In genomic region chr11:11659567-11660341, GRCh38 we compare ENCODE assay signal across 15 cellular contexts. TPM values are rescaled to one million over a fixed set of nuclear protein-coding genes. Genes with fewer than 3 reads are reported as not detected.
DNase-seq lines count a peak whose midpoint lies in the region; ATAC-seq and TF ChIP-seq lines count a peak whose summit lies in the region.
"Had no signal": no experiment of that assay in that cellular context is flagged by ENCODE, and none has a peak within 500 bp of the region (broad histone marks: within the 10 kb centered on the region; RNA-seq: fewer than 3 reads in every experiment).

No MANE protein-coding gene starts in this region.

- TF ChIP-seq POLR2A in vagina (IDR thresholded peaks at IDR 0.05), result no peak

- H3K27ac Mint-ChIP-seq in chondrocyte (ENCODE audit: unreplicated experiment), result no peak overlapping the region
- H3K27ac Mint-ChIP-seq in type B pancreatic cell, result no peak overlapping the region
- H3K27ac Mint-ChIP-seq: activated CD4-positive, alpha-beta T cell treated with anti-CD3 and anti-CD28 coated beads, Interleukin-2, amount 10 ng/mL, durations not matched to agents 7 days and 5 days; natural killer cell treated with Interleukin-12 subunit alpha and Interleukin-12 subunit beta and Interleukin-15 and Interleukin-18, amount 100 ng/mL, for 72 hours had no signal

- TF ChIP-seq CTCF in heart right ventricle (IDR thresholded peaks at IDR 0.05) (peak in 5 of 9 donors; percentile 9 to 30 (median 20)), chondrocyte (IDR thresholded peaks at IDR 0.05) (peak; percentile 46), type B pancreatic cell (conservative IDR thresholded peaks at IDR 0.05) (peak; percentile 47), vagina (IDR thresholded peaks at IDR 0.05) (no peak)

- H3K18ac ChIP-seq in neuronal stem cell (ENCODE audit: low read length), result no peak overlapping the region

- intact Hi-C loops in heart right ventricle (cut with DNase I) (loop anchor here in 1 of 10 donors (10.0 kb wide), 1 partner anchor 125 kb away; no protein-coding TSS in a partner anchor), left ventricle myocardium superior (cut with micrococcal nuclease) (no loop called here), vagina (cut with DNase I) (no loop called here)

- no peak overlapping the region for H3K4me3 ChIP-seq in heart right ventricle
- H3K4me3 ChIP-seq in neuronal stem cell (ENCODE audit: low read length in 2 of 2), result no peak overlapping the region
- no peak overlapping the region for H3K4me3 ChIP-seq in vagina
- H3K4me3 ChIP-seq: transverse colon had no signal

- H3K4ac ChIP-seq in neuronal stem cell (ENCODE audit: low read length), result no peak overlapping the region

- H3K9me3 Mint-ChIP-seq in chondrocyte (ENCODE audit: low read depth), result no peaks in the 10 kb centered on the region
- no peaks in the 10 kb centered on the region for H3K9me3 Mint-ChIP-seq in type B pancreatic cell
- H3K9me3 Mint-ChIP-seq: activated CD4-positive, alpha-beta T cell treated with anti-CD3 and anti-CD28 coated beads, Interleukin-2, amount 10 ng/mL, durations not matched to agents 7 days and 5 days; central memory CD8-positive, alpha-beta T cell; natural killer cell treated with Interleukin-12 subunit alpha and Interleukin-12 subunit beta and Interleukin-15 and Interleukin-18, amount 100 ng/mL, for 72 hours had no signal

- H3K23ac ChIP-seq in neuronal stem cell (ENCODE audit: low read depth, low read length, poor library complexity), result no peak overlapping the region

- H3K4me1 Mint-ChIP-seq in chondrocyte (ENCODE audit: low read depth), result no peaks in the 10 kb centered on the region
- H3K4me1 Mint-ChIP-seq in type B pancreatic cell (ENCODE audit: unreplicated experiment), result no peaks in the 10 kb centered on the region
- H3K4me1 Mint-ChIP-seq: activated CD4-positive, alpha-beta T cell treated with anti-CD3 and anti-CD28 coated beads, Interleukin-2, amount 10 ng/mL, durations not matched to agents 7 days and 5 days; central memory CD8-positive, alpha-beta T cell had no signal

- no peak overlapping the region for H3K4me2 ChIP-seq in neuronal stem cell (ENCODE audit: insufficient read depth, low read length, poor library complexity, severe bottlenecking)

- ATAC-seq in heart right ventricle (no peak), left ventricle myocardium superior (no peak)

- no peak overlapping the region for H4K8ac ChIP-seq in neuronal stem cell (ENCODE audit: low read depth, low read length)

- H2BK15ac ChIP-seq in neuronal stem cell (ENCODE audit: low read length), result no peak overlapping the region

- H4K91ac ChIP-seq in neuronal stem cell (ENCODE audit: low read depth, low read length, poor library complexity), result no peak overlapping the region

- H3K36me3 ChIP-seq in heart right ventricle (no peaks in the 10 kb centered on the region), neuronal stem cell (replicated peaks in 1 of 2; ENCODE audit: control insufficient read depth in 2 of 2, insufficient read depth in 2 of 2, low read length in 2 of 2) (no peaks in the 10 kb centered on the region), vagina (no peaks in the 10 kb centered on the region)
- H3K36me3 ChIP-seq: transverse colon had no signal

- H3K14ac ChIP-seq in neuronal stem cell (ENCODE audit: low read length), result no peak overlapping the region

- H3K9me3 ChIP-seq in heart right ventricle (no peaks in the 10 kb centered on the region), neuronal stem cell (replicated peaks in 1 of 2; ENCODE audit: control insufficient read depth in 2 of 2, insufficient read depth in 1 of 2, low read depth in 1 of 2, low read length in 2 of 2) (no peaks in the 10 kb centered on the region), vagina (no peaks in the 10 kb centered on the region)
- H3K9me3 ChIP-seq: transverse colon had no signal

- H3K27ac ChIP-seq in heart right ventricle, result no peak overlapping the region
- H3K27ac ChIP-seq in neuronal stem cell (replicated peaks; ENCODE audit: low read length), result no peak overlapping the region
- no peak overlapping the region for H3K27ac ChIP-seq in vagina
- H3K27ac ChIP-seq: transverse colon had no signal

- H3K27me3 Mint-ChIP-seq in chondrocyte (ENCODE audit: low read depth) (peaks cover 49% of the 10 kb centered on the region), type B pancreatic cell (peaks cover 39% of the 10 kb centered on the region)

- H3K4me1 ChIP-seq in heart right ventricle (peaks cover 0 to 11% (median 0%) of the 10 kb centered on the region in 9 donors), neuronal stem cell (ENCODE audit: control insufficient read depth in 2 of 2, insufficient read depth in 1 of 2, low read depth in 1 of 2, low read length in 2 of 2) (peaks cover 0 to 2% of the 10 kb centered on the region in 2 donors), vagina (no peaks in the 10 kb centered on the region)
- H3K4me1 ChIP-seq: transverse colon had no signal

- no peak overlapping the region for H2AK5ac ChIP-seq in neuronal stem cell (ENCODE audit: low read depth, low read length)

- H2BK120ac ChIP-seq in neuronal stem cell (ENCODE audit: low read depth, low read length), result no peak overlapping the region

- WGBS in heart right ventricle, 2 donors, result 88 to 93% methylated on average over 3 of the region's 3 CpGs
- no CpG with 5 or more reads among the region's 3 CpGs for WGBS in neuronal stem cell (ENCODE audit: extremely low coverage in 2 of 2, insufficient read length in 2 of 2, insufficient replicate concordance in 1 of 2), 2 donors

- H3K79me1 ChIP-seq in neuronal stem cell (ENCODE audit: low read depth, low read length), result no peaks in the 10 kb centered on the region

- H3K36me3 Mint-ChIP-seq in chondrocyte (ENCODE audit: low read depth) (no peaks in the 10 kb centered on the region), type B pancreatic cell (no peaks in the 10 kb centered on the region)
- H3K36me3 Mint-ChIP-seq: natural killer cell treated with Interleukin-12 subunit alpha and Interleukin-12 subunit beta and Interleukin-15 and Interleukin-18, amount 100 ng/mL, for 72 hours had no signal

- DNase-seq in heart right ventricle (no peak), left ventricle myocardium superior (no peak), NCI-H82 (lab: John Stamatoyannopoulos, UW) (peak; percentile 69), chondrocyte (ENCODE audit: low spot score) (no peak), type B pancreatic cell (ENCODE audit: extremely low spot score, unreplicated experiment) (no peak), NCI-H1694 treated with DMSO at 0.1 percent for 48 hours (lab: John Stamatoyannopoulos, UW) (no peak), neuronal stem cell (ENCODE audit: low spot score) (no peak), vagina (ENCODE audit: extremely low spot score in 2 of 2) (no peak)
- DNase-seq: activated CD4-positive, alpha-beta T cell treated with anti-CD3 and anti-CD28 coated beads, Interleukin-2, amount 10 ng/mL, durations not matched to agents 7 days and 5 days; activated effector memory CD4-positive, alpha-beta T cell treated with Interleukin-2 at 50 U/mL for 16 hours; kidney; NCI-H1436 treated with DMSO at 0.1 percent for 48 hours; transverse colon had no signal

- H3K4me3 Mint-ChIP-seq in chondrocyte (ENCODE audit: unreplicated experiment), result no peak overlapping the region
- no peak overlapping the region for H3K4me3 Mint-ChIP-seq in type B pancreatic cell
- H3K4me3 Mint-ChIP-seq: activated CD4-positive, alpha-beta T cell treated with anti-CD3 and anti-CD28 coated beads, Interleukin-2, amount 10 ng/mL, durations not matched to agents 7 days and 5 days; central memory CD8-positive, alpha-beta T cell; natural killer cell treated with Interleukin-12 subunit alpha and Interleukin-12 subunit beta and Interleukin-15 and Interleukin-18, amount 100 ng/mL, for 72 hours had no signal

- no peak overlapping the region for H2BK12ac ChIP-seq in neuronal stem cell (ENCODE audit: low read length)

- no peak overlapping the region for H2AFZ ChIP-seq in neuronal stem cell (ENCODE audit: low read length)

- H3K27me3 ChIP-seq in heart right ventricle (peaks cover 0 to 10% (median 0%) of the 10 kb centered on the region in 7 donors), neuronal stem cell (ENCODE audit: control insufficient read depth in 3 of 3, insufficient read depth in 3 of 3, low read depth in 1 of 3, low read length in 3 of 3) (peaks cover 0 to 5% (median 0%) of the 10 kb centered on the region in 3 experiments), vagina (no peaks in the 10 kb centered on the region)

- H3K9ac ChIP-seq in neuronal stem cell (ENCODE audit: low read depth, low read length, poor library complexity), result no peak overlapping the region

- no peak overlapping the region for H2BK5ac ChIP-seq in neuronal stem cell (ENCODE audit: low read length)

RNA-seq across cellular contexts. Expression of gene GALNT18, which starts 37.9 kb away (rescaled TPM):
- 10 to 100 TPM in 9 of 10 donors, 1 to 10 TPM in 1; 9.8 to 29.0 (median 15.6) TPM for total RNA-seq in heart right ventricle
- polyA plus RNA-seq in heart right ventricle, result 10 to 100 TPM in 1 of 2 donors, 1 to 10 TPM in 1; 7.0 to 28.8 TPM
- 25.3 TPM for total RNA-seq in left ventricle myocardium superior
- total RNA-seq in chondrocyte, result 35.9 to 38.4 TPM (median 36.4 TPM) in 3 replicates
- total RNA-seq in type B pancreatic cell (ENCODE audit: low replicate concordance), result 9.8 and 11.7 TPM in 2 replicates
- polyA plus RNA-seq in neuronal stem cell (2013, experiment 1 of 2), result 1.2 TPM
- 1.3 TPM for polyA plus RNA-seq in neuronal stem cell (2013, experiment 2 of 2)
- 22.1 TPM for total RNA-seq in vagina

Comparison
In these comparisons a context has a peak if more than half of its experiments do, and no peak if none do; other contexts are left out.
1. CTCF ChIP-seq: peak in heart right ventricle (5 of 9), chondrocyte (single experiment) and type B pancreatic cell (single experiment); none in vagina (0 of 3).